In genomic region chr21:46634427-46634826, GRCh38 we compare ENCODE assay signal across 1 cellular context.
TF ChIP-seq lines count a peak whose summit lies in the region.

No MANE protein-coding gene starts in this region.

TF ChIP-seq in WTC11, 78 proteins besides CTCF, POLR2A, EP300 and RAD21 (continued from another document):
- TF ChIP-seq KAT7 (CRISPR knock-in tag; IDR thresholded peaks at IDR 0.05; ENCODE audit: borderline replicate concordance), result no peak
- no peak for TF ChIP-seq ZNF512 (CRISPR knock-in tag; IDR thresholded peaks at IDR 0.05; ENCODE audit: borderline replicate concordance)
- TF ChIP-seq, protein P1, sequence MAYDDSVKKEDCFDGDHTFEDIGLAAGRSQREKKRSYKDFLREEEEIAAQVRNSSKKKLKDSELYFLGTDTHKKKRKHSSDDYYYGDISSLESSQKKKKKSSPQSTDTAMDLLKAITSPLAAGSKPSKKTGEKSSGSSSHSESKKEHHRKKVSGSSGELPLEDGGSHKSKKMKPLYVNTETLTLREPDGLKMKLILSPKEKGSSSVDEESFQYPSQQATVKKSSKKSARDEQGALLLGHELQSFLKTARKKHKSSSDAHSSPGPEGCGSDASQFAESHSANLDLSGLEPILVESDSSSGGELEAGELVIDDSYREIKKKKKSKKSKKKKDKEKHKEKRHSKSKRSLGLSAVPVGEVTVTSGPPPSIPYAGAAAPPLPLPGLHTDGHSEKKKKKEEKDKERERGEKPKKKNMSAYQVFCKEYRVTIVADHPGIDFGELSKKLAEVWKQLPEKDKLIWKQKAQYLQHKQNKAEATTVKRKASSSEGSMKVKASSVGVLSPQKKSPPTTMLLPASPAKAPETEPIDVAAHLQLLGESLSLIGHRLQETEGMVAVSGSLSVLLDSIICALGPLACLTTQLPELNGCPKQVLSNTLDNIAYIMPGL (CRISPR knock-in tag; IDR thresholded peaks at IDR 0.05), result no peak
- TF ChIP-seq NFYB (CRISPR knock-in tag; conservative IDR thresholded peaks at IDR 0.05; ENCODE audit: low read depth), result no peak
